8 cellular contexts compared by ENCODE assay signal in the genomic region with DNA sequence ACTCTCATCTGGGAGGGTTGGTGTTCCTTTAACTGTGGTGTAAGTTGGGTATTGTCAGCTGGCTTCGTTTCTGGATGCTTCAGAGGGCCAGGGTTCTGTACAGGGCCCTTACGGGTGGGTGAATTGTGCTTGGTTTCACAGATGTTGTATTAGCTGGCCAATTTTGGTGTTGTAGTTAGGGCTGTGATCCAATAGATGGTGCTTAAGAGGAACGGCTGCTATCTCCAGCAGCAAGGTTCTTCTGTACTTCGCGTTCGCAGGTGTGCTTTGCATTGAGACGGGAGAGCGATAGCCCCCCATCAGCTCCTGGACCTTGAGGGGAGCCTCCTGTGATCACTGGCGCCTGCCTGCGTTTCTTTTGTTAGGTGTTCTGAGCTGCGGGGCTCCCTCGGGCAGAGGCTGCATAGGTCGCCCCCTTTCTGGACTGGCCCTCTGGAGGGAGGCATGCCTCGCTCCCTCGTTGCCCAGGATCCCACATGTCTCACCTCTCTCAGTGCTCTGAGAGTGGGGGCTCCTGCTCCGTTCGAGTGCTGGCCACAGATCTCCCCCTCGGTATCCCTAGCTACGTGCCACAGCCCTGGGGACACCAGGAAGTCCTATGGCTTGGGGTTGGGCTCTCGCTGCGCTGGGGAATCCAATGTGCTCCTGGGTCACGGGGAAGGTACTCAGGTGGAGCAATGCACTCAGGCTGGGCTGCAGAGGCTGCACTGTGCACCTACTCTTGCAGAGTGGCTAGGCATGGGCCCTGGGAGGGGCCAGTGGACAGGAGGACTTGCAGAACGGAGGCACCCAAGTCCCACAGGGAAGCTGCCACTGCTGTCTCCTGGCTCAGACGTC. TPM values are rescaled to one million over a fixed set of nuclear protein-coding genes. Genes with fewer than 3 reads are reported as not detected.
DNase-seq lines count a peak whose midpoint lies in the region; ATAC-seq and TF ChIP-seq lines count a peak whose summit lies in the region.

No MANE protein-coding gene starts in this region.

- 64% methylated on average over 24 of the region's 24 CpGs for WGBS in HUES64
- WGBS in ectodermal cell, 2 experiments: 66 to 70% methylated on average over 24 of the region's 24 CpGs
- WGBS in mesendoderm (ENCODE audit: extremely low coverage, insufficient coverage, low lambda C conversion rate): no CpG with 5 or more reads among the region's 24 CpGs
- WGBS in transverse colon (ENCODE audit: low coverage in 1 of 2), 2 donors: 45% methylated on average over 18 of the region's 24 CpGs; no CpG with 5 or more reads in 1 of the 2 donors

- DNase-seq in DND-41 (no peak), SKM-1 treated with dmso at 0.1 percent for 144 hours (lab: John Stamatoyannopoulos, UW; ENCODE audit: unreplicated experiment) (peak; percentile 53), mesendoderm (peak; percentile 12), transverse colon (peak; percentile 34)

- peak; percentile 41 for ATAC-seq in DND-41 (ENCODE audit: insufficient read depth, low read depth)
- peak; percentile 42 for ATAC-seq in GM21423 (IDR thresholded peaks at IDR 0.05; ENCODE audit: unreplicated experiment)
- no peak for ATAC-seq in GM18520 (IDR thresholded peaks at IDR 0.05; ENCODE audit: unreplicated experiment)

- H3K27ac ChIP-seq in DND-41 (ENCODE audit: low read length) (no peak overlapping the region), HUES64 (ENCODE audit: low read depth, low read length) (peak overlapping the region; percentile 73; the same call in 1 of the 2 replicates), ectodermal cell (ENCODE audit: insufficient read depth, low read depth, low read length, poor library complexity, severe bottlenecking) (no peak overlapping the region), mesendoderm (ENCODE audit: low read depth, low read length) (no peak overlapping the region), transverse colon (peak overlapping the region; percentile 74 to 83 (median 76))

- no peak overlapping the region for H3K56ac ChIP-seq in mesendoderm (ENCODE audit: low read length)

- intact Hi-C loops in transverse colon (cut with DNase I; ENCODE audit: low total_unique reads): no loop called here

- no peaks in the 10 kb centered on the region for H3K9me3 ChIP-seq in DND-41 (ENCODE audit: insufficient read depth, low read length, severe bottlenecking)
- H3K9me3 ChIP-seq in HUES64 (ENCODE audit: insufficient read depth, low read depth, low read length): no peaks in the 10 kb centered on the region
- H3K9me3 ChIP-seq in ectodermal cell (ENCODE audit: control insufficient read depth, low read length): no peaks in the 10 kb centered on the region
- H3K9me3 ChIP-seq in transverse colon: no peaks in the 10 kb centered on the region

- no peak overlapping the region for H2BK120ac ChIP-seq in mesendoderm (ENCODE audit: low read depth, low read length)

- H3K79me2 ChIP-seq in DND-41 (ENCODE audit: insufficient read depth, low read length): no peaks in the 10 kb centered on the region
- H3K79me2 ChIP-seq in mesendoderm (ENCODE audit: control insufficient read depth, insufficient read depth, low read length): no peaks in the 10 kb centered on the region

- H3K4me2 ChIP-seq in DND-41 (ENCODE audit: insufficient read depth, low read length) (peak overlapping the region; percentile 76), mesendoderm (ENCODE audit: low read length) (no peak overlapping the region)

- no peak overlapping the region for H2BK15ac ChIP-seq in mesendoderm (replicated peaks; ENCODE audit: low read depth)

- no peaks in the 10 kb centered on the region for H3K79me1 ChIP-seq in mesendoderm (ENCODE audit: low read length)

- H3K36me3 ChIP-seq in DND-41 (ENCODE audit: insufficient read depth, low read length) (no peaks in the 10 kb centered on the region), HUES64 (ENCODE audit: insufficient read depth, low read length) (no peaks in the 10 kb centered on the region), ectodermal cell (ENCODE audit: control insufficient read depth, insufficient read depth, low read length) (no peaks in the 10 kb centered on the region), mesendoderm (ENCODE audit: control insufficient read depth, insufficient read depth, low read length) (no peaks in the 10 kb centered on the region), transverse colon (no peaks in the 10 kb centered on the region)

- no peak overlapping the region for H2AK5ac ChIP-seq in mesendoderm (ENCODE audit: low read length)

- H3K4me1 ChIP-seq in DND-41 (ENCODE audit: insufficient read depth, low read length): peaks cover 33% of the 10 kb centered on the region
- no peaks in the 10 kb centered on the region for H3K4me1 ChIP-seq in HUES64 (ENCODE audit: insufficient read depth, low read length)
- H3K4me1 ChIP-seq in ectodermal cell (ENCODE audit: control insufficient read depth, insufficient read depth, low read length): no peaks in the 10 kb centered on the region
- H3K4me1 ChIP-seq in mesendoderm (ENCODE audit: control insufficient read depth, low read depth, low read length): no peaks in the 10 kb centered on the region
- peaks cover 3 to 19% (median 13%) of the 10 kb centered on the region in 4 donors for H3K4me1 ChIP-seq in transverse colon

- H3K4me3 ChIP-seq in DND-41 (ENCODE audit: low read depth in 1 of 2, low read length in 2 of 2): peak overlapping the region; percentile 3 to 54; a peak in 2 of 4 replicates
- peak overlapping the region; percentile 59 for H3K4me3 ChIP-seq in HUES64 (ENCODE audit: low read length)
- peak overlapping the region; percentile 15 for H3K4me3 ChIP-seq in ectodermal cell (ENCODE audit: insufficient read depth, low read depth, low read length)
- H3K4me3 ChIP-seq in mesendoderm (ENCODE audit: low read length): no peak overlapping the region
- H3K4me3 ChIP-seq in transverse colon: peak overlapping the region in 3 of 4 donors; percentile 23 to 52 (median 24)

- H3K27me3 ChIP-seq in DND-41 (ENCODE audit: insufficient read depth, low read length, poor library complexity): peaks cover 23% of the 10 kb centered on the region
- H3K27me3 ChIP-seq in HUES64 (ENCODE audit: insufficient read depth, low read length): peaks cover 35% of the 10 kb centered on the region
- peaks cover 37% of the 10 kb centered on the region for H3K27me3 ChIP-seq in ectodermal cell (ENCODE audit: control insufficient read depth, insufficient read depth, low read length, poor library complexity, severe bottlenecking)
- H3K27me3 ChIP-seq in mesendoderm (ENCODE audit: insufficient read depth, low read length, poor library complexity): no peaks in the 10 kb centered on the region
- peaks cover 8% of the 10 kb centered on the region for H3K27me3 ChIP-seq in transverse colon

- TF ChIP-seq EP300 in transverse colon (IDR thresholded peaks at IDR 0.05; ENCODE audit: low read depth): no peak

- in situ Hi-C loops in transverse colon (cut with MboI; ENCODE audit: low pct_ligation_motif_present in 1 of 4, low pct_unique_long_range_greater_than_20kb in 1 of 4, low sequenced_read_pairs in 3 of 4): no loop called here

- H4K8ac ChIP-seq in mesendoderm (ENCODE audit: low read depth, low read length): no peak overlapping the region

- H2BK5ac ChIP-seq in mesendoderm (ENCODE audit: low read length): no peak overlapping the region

- no peak overlapping the region for H3K23ac ChIP-seq in mesendoderm (ENCODE audit: low read length)

- no peak overlapping the region for H4K5ac ChIP-seq in mesendoderm (ENCODE audit: low read length)

- peak; percentile 13 for TF ChIP-seq POLR2A in transverse colon (IDR thresholded peaks at IDR 0.05)

- no peak overlapping the region for H3K18ac ChIP-seq in mesendoderm (ENCODE audit: low read length)

- H2AFZ ChIP-seq in DND-41 (ENCODE audit: low read depth, low read length): peak overlapping the region; percentile 70

- TF ChIP-seq CTCF in DND-41 (IDR thresholded peaks at IDR 0.05; ENCODE audit: borderline replicate concordance, extremely low read depth, low read length, poor library complexity, severe bottlenecking) (peak; percentile 39), transverse colon (IDR thresholded peaks at IDR 0.05) (no peak)

- H4K20me1 ChIP-seq in DND-41 (ENCODE audit: insufficient read depth, low read length): no peaks in the 10 kb centered on the region

- no peak overlapping the region for H3K4ac ChIP-seq in mesendoderm (ENCODE audit: low read depth, low read length)

- H3K9ac ChIP-seq in DND-41 (ENCODE audit: low read depth, low read length): peak overlapping the region; percentile 41
- H3K9ac ChIP-seq in HUES64 (ENCODE audit: low read depth, low read length): peak overlapping the region; percentile 67
- H3K9ac ChIP-seq in mesendoderm (ENCODE audit: low read length): no peak overlapping the region

RNA-seq across cellular contexts. Expression of a gene that starts 0.8 kb away (rescaled TPM):
- polyA plus RNA-seq in HUES64 (2013, experiment 1 of 2): not detected
- polyA plus RNA-seq in HUES64 (2013, experiment 2 of 2): not detected
- 0.17 TPM for polyA plus RNA-seq in ectodermal cell (2013, experiment 1 of 4)
- not detected for polyA plus RNA-seq in ectodermal cell (2013, experiment 2 of 4)
- polyA plus RNA-seq in ectodermal cell (2013, experiment 3 of 4): not detected
- polyA plus RNA-seq in ectodermal cell (2013, experiment 4 of 4): 0.08 TPM
- polyA plus RNA-seq in mesendoderm (2013, experiment 1 of 2): not detected
- polyA plus RNA-seq in mesendoderm (2013, experiment 2 of 2): not detected
- not detected for total RNA-seq in transverse colon

RNA-seq across cellular contexts. Expression of a gene that starts 58.7 kb away (rescaled TPM):
- 42.0 TPM for polyA plus RNA-seq in HUES64 (2013, experiment 1 of 2)
- polyA plus RNA-seq in HUES64 (2013, experiment 2 of 2): 45.3 TPM
- polyA plus RNA-seq in ectodermal cell (2013, experiment 1 of 4): 31.8 TPM
- 47.0 TPM for polyA plus RNA-seq in ectodermal cell (2013, experiment 2 of 4)
- polyA plus RNA-seq in ectodermal cell (2013, experiment 3 of 4): 30.5 TPM
- 36.4 TPM for polyA plus RNA-seq in ectodermal cell (2013, experiment 4 of 4)
- 28.4 TPM for polyA plus RNA-seq in mesendoderm (2013, experiment 1 of 2)
- polyA plus RNA-seq in mesendoderm (2013, experiment 2 of 2): 30.0 TPM
- 10 to 100 TPM in 3 of 4 donors, 1 to 10 TPM in 1; 6.8 to 33.7 (median 14.2) TPM for total RNA-seq in transverse colon

Comparison
In these comparisons a context has a peak if more than half of its experiments do, and no peak if none do; other contexts are left out.
1. H3K27ac ChIP-seq: peak in HUES64 (single experiment) and transverse colon (4 of 4); none in DND-41 (single experiment), ectodermal cell (single experiment) and mesendoderm (single experiment).